Comparison of ENCODE assay signal across 8 cellular contexts in genomic region chr1:183804916-183805734, GRCh38. TPM values are rescaled to one million over a fixed set of nuclear protein-coding genes. Genes with fewer than 3 reads are reported as not detected.
DNase-seq lines count a peak whose midpoint lies in the region; ATAC-seq, FAIRE-seq and TF ChIP-seq lines count a peak whose summit lies in the region.

RGL1 (plus strand) TSS chr1:183805120; CDS start chr1:183805298, 178 bp downstream.

- DNase-seq in AG04449 (ENCODE audit: low read depth, low spot score) (no peak), NCI-H82 (lab: John Stamatoyannopoulos, UW) (peak; percentile 82), glutamatergic neuron (peak; percentile 54), urothelium cell line (ENCODE audit: low spot score) (peak; percentile 60)
- DNase-seq in activated naive CD8-positive, alpha-beta T cell treated with anti-CD3 and anti-CD28 coated beads for 36 hours, result peak; percentile 44

- H3K4me3 Mint-ChIP-seq in activated naive CD8-positive, alpha-beta T cell treated with anti-CD3 and anti-CD28 coated beads for 36 hours, result peak within 1 kb of the TSS; percentile 81
- peak within 1 kb of the TSS; percentile 99 for H3K4me3 Mint-ChIP-seq in glutamatergic neuron (ENCODE audit: unreplicated experiment)

- peaks cover 26% of the 10 kb centered on the region for H3K27me3 Mint-ChIP-seq in activated naive CD8-positive, alpha-beta T cell treated with anti-CD3 and anti-CD28 coated beads for 36 hours
- H3K27me3 Mint-ChIP-seq in glutamatergic neuron (ENCODE audit: unreplicated experiment), result peaks cover 3% of the 10 kb centered on the region

- TF ChIP-seq CTCF in AG04449 (IDR thresholded peaks at IDR 0.05; ENCODE audit: insufficient read depth, low read length, missing control alignments) (no peak), glutamatergic neuron (IDR thresholded peaks at IDR 0.05; ENCODE audit: partially characterized antibody, unreplicated experiment) (no peak)

- peak within 1 kb of the TSS; percentile 82 for H2AFZ ChIP-seq in neuron (ENCODE audit: low read depth, low read length)

- H3K9me3 Mint-ChIP-seq in activated naive CD8-positive, alpha-beta T cell treated with anti-CD3 and anti-CD28 coated beads for 36 hours, result peaks cover 31% of the 10 kb centered on the region
- H3K9me3 Mint-ChIP-seq in glutamatergic neuron (ENCODE audit: unreplicated experiment), result no peaks in the 10 kb centered on the region

- peaks cover 23% of the 10 kb centered on the region for H3K36me3 Mint-ChIP-seq in activated naive CD8-positive, alpha-beta T cell treated with anti-CD3 and anti-CD28 coated beads for 36 hours
- peaks cover 9% of the 10 kb centered on the region for H3K36me3 Mint-ChIP-seq in glutamatergic neuron (ENCODE audit: unreplicated experiment)

- CTCF ChIA-PET in AG04449 (lab: Yijun Ruan, JAX), result interaction anchor here (1.7 kb wide), 1 partner anchor 110 kb away, joined by 6 read pairs; no protein-coding TSS in a partner anchor

- peaks cover 7% of the 10 kb centered on the region for H3K4me1 Mint-ChIP-seq in activated naive CD8-positive, alpha-beta T cell treated with anti-CD3 and anti-CD28 coated beads for 36 hours
- peaks cover 6% of the 10 kb centered on the region for H3K4me1 Mint-ChIP-seq in glutamatergic neuron (ENCODE audit: low read depth, unreplicated experiment)

- H3K4me1 ChIP-seq in neuron (ENCODE audit: insufficient read depth, low read length), result peaks cover 21% of the 10 kb centered on the region

- H3K4me3 ChIP-seq in AG04449 (ENCODE audit: low read depth, low read length) (peak within 1 kb of the TSS; percentile 67), neuron (ENCODE audit: low read length) (peak within 1 kb of the TSS; percentile 57)

- no peaks in the 10 kb centered on the region for H3K36me3 ChIP-seq in neuron (ENCODE audit: insufficient read depth, low read length)

- ATAC-seq in GM18502 (IDR thresholded peaks at IDR 0.05; ENCODE audit: poor library complexity, unreplicated experiment) (peak; percentile 69), HG02981 (IDR thresholded peaks at IDR 0.05; ENCODE audit: unreplicated experiment) (peak; percentile 50)

- H3K27ac Mint-ChIP-seq in activated naive CD8-positive, alpha-beta T cell treated with anti-CD3 and anti-CD28 coated beads for 36 hours, result peak within 1 kb of the TSS; percentile 17
- H3K27ac Mint-ChIP-seq in glutamatergic neuron (ENCODE audit: unreplicated experiment), result peak within 1 kb of the TSS; percentile 72

- POLR2A ChIA-PET in AG04449 (lab: Yijun Ruan, JAX), result no interaction called here

- peaks cover 6% of the 10 kb centered on the region for H3K9me3 ChIP-seq in neuron (ENCODE audit: low read length)

- H3K27me3 ChIP-seq in neuron (ENCODE audit: insufficient read depth, low read length), result no peaks in the 10 kb centered on the region

- FAIRE-seq in urothelium cell line (lab: Jason Lieb, UNC), result no peak

RNA-seq across cellular contexts. Expression of gene RGL1, which starts in this region (rescaled TPM):
- 1 to 10 TPM; 1.6 to 1.7 TPM for total RNA-seq in activated naive CD8-positive, alpha-beta T cell treated with anti-CD3 and anti-CD28 coated beads for 36 hours
- 4.9 TPM for total RNA-seq in glutamatergic neuron (ENCODE audit: unreplicated experiment)
